Comparison of ENCODE assay signal across 8 cellular contexts in the genomic region with DNA sequence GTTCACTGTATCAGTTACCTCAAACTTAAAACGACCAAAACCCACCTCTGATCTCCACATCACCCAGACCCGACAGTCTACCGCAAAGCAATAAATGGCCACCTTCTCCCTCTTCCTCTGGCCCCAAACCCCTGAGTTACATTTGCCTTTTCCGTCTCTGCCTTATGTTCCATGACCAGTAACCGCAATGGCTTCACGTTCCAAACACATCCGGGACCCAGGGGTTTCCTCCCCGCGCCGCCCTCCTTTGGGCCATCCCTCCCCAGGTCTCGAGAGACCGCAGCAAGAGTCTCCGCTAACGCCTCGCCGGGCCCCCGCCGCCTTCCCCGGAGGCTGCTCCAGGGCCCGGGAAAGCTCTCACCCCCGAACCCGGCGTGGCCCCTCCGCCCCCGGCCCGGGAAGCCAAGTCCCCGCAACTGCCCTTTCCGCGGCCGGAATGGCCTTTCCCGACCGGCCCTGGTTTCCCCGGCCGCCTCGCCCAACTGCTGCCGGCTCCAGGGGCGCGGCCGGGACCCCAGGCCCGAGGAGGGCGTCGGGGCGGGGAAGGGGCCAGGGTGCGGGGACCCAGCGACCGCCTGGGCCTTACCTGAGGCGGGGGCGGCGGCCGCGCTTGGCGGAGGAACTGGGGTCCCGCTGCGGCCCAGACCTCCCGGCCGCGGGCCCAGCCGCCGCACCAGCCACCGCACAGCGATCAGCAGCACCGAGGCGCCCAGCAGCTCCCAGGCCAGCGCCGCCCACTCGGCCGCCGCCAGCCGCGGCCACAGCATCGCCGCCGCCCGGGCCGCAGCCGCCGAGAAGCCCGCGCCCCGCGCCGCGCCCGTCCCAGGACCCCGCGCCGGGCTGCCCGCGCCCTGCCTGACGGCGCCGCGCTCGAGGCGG. TPM values are rescaled to one million over a fixed set of nuclear protein-coding genes. Genes with fewer than 3 reads are reported as not detected.
DNase-seq lines count a peak whose midpoint lies in the region; ATAC-seq and TF ChIP-seq lines count a peak whose summit lies in the region.

A gene (minus strand): TSS at position 801 of the 879 bp plus-strand sequence. CDS start 34 bp downstream, at position 767.

- H3K4me3 ChIP-seq in lower lobe of right lung: peak within 1 kb of the TSS; percentile 86

- intact Hi-C loops in lower lobe of right lung (cut with DNase I): no loop called here

- TF ChIP-seq CTCF in lower lobe of right lung (IDR thresholded peaks at IDR 0.05): no peak

- ATAC-seq in HG02571 (IDR thresholded peaks at IDR 0.05; ENCODE audit: unreplicated experiment): peak; percentile 28
- peak; percentile 46 to 57 for ATAC-seq in lower lobe of right lung

- peak; percentile 60 for DNase-seq in NCI-H1092 (lab: John Stamatoyannopoulos, UW)
- DNase-seq in NCI-H1092 treated with DMSO at 0.1 percent for 48 hours (lab: John Stamatoyannopoulos, UW): no peak
- DNase-seq in NCI-H146 treated with DMSO at 0.1 percent for 48 hours (lab: John Stamatoyannopoulos, UW; ENCODE audit: unreplicated experiment): peak; percentile 8
- peak; percentile 42 to 67 for DNase-seq in activated CD4-positive, alpha-beta T cell treated with anti-CD3 and anti-CD28 coated beads, Interleukin-2, amount 50 U/mL, for 24 hours (ENCODE audit: low read depth in 1 of 2, low spot score in 1 of 2)
- peak; percentile 43 to 60 for DNase-seq in dermis microvascular lymphatic vessel endothelial cell (ENCODE audit: low read depth in 2 of 2)
- peak; percentile 71 for DNase-seq in lower lobe of right lung
- DNase-seq in stimulated activated CD4-positive, alpha-beta T cell treated with anti-CD3 and anti-CD28 coated beads, TNF-alpha, amount 100 ng/mL, for 4 hours (ENCODE audit: low read depth in 3 of 3): peak; percentile 40 to 53 (median 44)

- no peaks in the 10 kb centered on the region for H3K27me3 ChIP-seq in lower lobe of right lung (ENCODE audit: low read depth)

- H3K4me1 ChIP-seq in lower lobe of right lung: peaks cover 33% of the 10 kb centered on the region

- H3K36me3 ChIP-seq in lower lobe of right lung: peaks cover 17% of the 10 kb centered on the region

- H3K27ac ChIP-seq in lower lobe of right lung: peak within 1 kb of the TSS; percentile 97

- H3K9me3 ChIP-seq in lower lobe of right lung: no peaks in the 10 kb centered on the region

RNA-seq across cellular contexts. Expression of the gene that starts here (rescaled TPM):
- total RNA-seq in dermis microvascular lymphatic vessel endothelial cell: 32.2 and 46.1 TPM in 2 replicates
- 49.6 TPM for total RNA-seq in lower lobe of right lung
